35 cellular contexts compared by ENCODE assay signal in the genomic region with DNA sequence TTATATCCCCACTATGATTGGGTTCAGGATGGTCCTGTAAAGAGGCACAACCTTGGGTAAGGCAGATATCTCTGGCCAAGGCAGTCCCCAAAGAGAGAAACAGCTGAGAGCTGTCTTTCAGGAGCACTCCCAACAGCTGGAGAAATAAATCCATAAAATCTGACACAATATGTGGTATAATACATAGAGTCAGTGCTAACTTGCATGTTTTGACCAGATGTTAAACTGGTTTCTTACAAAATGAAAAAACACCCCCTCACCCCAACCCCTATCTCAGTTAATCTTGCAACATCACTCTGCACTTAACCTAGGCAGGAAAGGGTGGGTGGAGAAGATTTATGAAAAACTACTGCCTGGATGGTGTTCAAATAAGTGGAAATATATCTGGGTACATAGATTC. TPM values are rescaled to one million over a fixed set of nuclear protein-coding genes. Genes with fewer than 3 reads are reported as not detected.
"Had no signal": no experiment of that assay in that cellular context is flagged by ENCODE, and none has a peak within 500 bp of the region (broad histone marks: within the 10 kb centered on the region; RNA-seq: fewer than 3 reads in every experiment).

No MANE protein-coding gene starts in this region.

- H3K9ac ChIP-seq: KMS-11 had no signal

- H3K4me1 ChIP-seq: adrenal gland, body of pancreas, breast epithelium had no signal

- H3K27me3 ChIP-seq: adrenal gland, body of pancreas, breast epithelium had no signal

- H3K9me3 ChIP-seq: adrenal gland, body of pancreas, breast epithelium had no signal

- H3K27ac ChIP-seq: adrenal gland, body of pancreas, breast epithelium, KMS-11, VCaP had no signal

- H3K36me3 ChIP-seq: adrenal gland, breast epithelium had no signal

- H3K4me3 ChIP-seq: adrenal gland, body of pancreas, breast epithelium had no signal

- ATAC-seq: activated naive CD4-positive, alpha-beta T cell treated with anti-CD3 and anti-CD28 coated beads, Interleukin-2, amount 50 U/mL, for 72 hours; activated T-cell treated with anti-CD3 and anti-CD28 coated beads, Interleukin-2, amount 50 U/mL, for 4 hours; body of pancreas; Panc1; SK-N-SH treated with all-trans-retinoic acid at 6 μM for 48 hours had no signal

- H3K4me2 ChIP-seq: KMS-11 had no signal

- DNase-seq: activated B cell treated with CpG ODN at 0.5 μM for 24 hours; activated CD4-positive, alpha-beta memory T cell treated with anti-CD3 and anti-CD28 coated beads for 36 hours; activated CD4-positive, alpha-beta T cell treated with anti-CD3 and anti-CD28 coated beads for 4 hours; activated CD4-positive, alpha-beta T cell treated with anti-CD3 and anti-CD28 coated beads, Interleukin-2, amount 50 U/mL, for 1 hour; activated CD4-positive, CD25-positive, alpha-beta regulatory T cell treated with anti-CD3 and anti-CD28 coated beads, Interleukin-2, amount 50 U/mL, for 72 hours; activated CD8-positive, alpha-beta memory T cell treated with anti-CD3 and anti-CD28 coated beads, Interleukin-2, amount 50 U/mL, for 4 hours; activated gamma-delta T cell treated with Interleukin-2 at 50 U/mL for 16 hours; activated naive CD4-positive, alpha-beta T cell treated with anti-CD3 and anti-CD28 coated beads for 36 hours; activated T-cell treated with anti-CD3 and anti-CD28 coated beads for 4 hours; activated T-cell treated with anti-CD3 and anti-CD28 coated beads, Interleukin-2, amount 50 U/mL, for 4 hours; adrenal gland; body of pancreas; caudate nucleus; cerebellar nuclear complex; NCI-H1105; NCI-H1417 treated with DMSO at 0.1 percent for 48 hours; NCI-H1694; NCI-H2029; NCI-H345; NCI-H524 treated with DMSO at 0.1 percent for 48 hours; SIG-M5; SW 1271; T-helper 1 cell; T-helper 2 cell; T-helper 9 cell had no signal

RNA-seq across cellular contexts. Expression of gene C11orf87, which starts 43.9 kb away (rescaled TPM):
- total RNA-seq: activated B cell treated with CpG ODN at 0.5 μM for 24 hours; activated CD4-positive, alpha-beta memory T cell treated with anti-CD3 and anti-CD28 coated beads for 36 hours; activated naive CD4-positive, alpha-beta T cell treated with anti-CD3 and anti-CD28 coated beads for 36 hours; activated naive CD4-positive, alpha-beta T cell treated with anti-CD3 and anti-CD28 coated beads, Interleukin-2, amount 50 U/mL, for 72 hours; activated T-cell treated with anti-CD3 and anti-CD28 coated beads, Interleukin-2, amount 50 U/mL, for 4 hours; activated T-helper 1 cell treated with anti-CD3 and anti-CD28 coated beads, Interleukin-12 subunit alpha, Interleukin-12 subunit beta, Interleukin-2, Interleukin-4 antibody, amounts not matched to agents 30 ng/mL and 10 ng/mL and 1 ng/mL, durations not matched to agents 14 hours and 24 hours and 36 hours; body of pancreas; NCI-H460; RPMI7951; SK-MEL-5 had no signal
